In genomic region chr12:56723352-56723751, GRCh38 we compare ENCODE assay signal across 8 cellular contexts. TPM values are rescaled to one million over a fixed set of nuclear protein-coding genes. Genes with fewer than 3 reads are reported as not detected.
DNase-seq lines count a peak whose midpoint lies in the region; ATAC-seq, FAIRE-seq and TF ChIP-seq lines count a peak whose summit lies in the region.

No MANE protein-coding gene starts in this region.

- CTCF ChIA-PET in CD8-positive, alpha-beta memory T cell (lab: Charles Lee), result no interaction called here
- CTCF ChIA-PET in OCI-LY7 (lab: Charles Lee; ENCODE audit: unreplicated experiment), result no interaction called here
- CTCF ChIA-PET in endothelial cell of umbilical vein (lab: Charles Lee), result interaction anchor here (1.5 kb wide), 1 partner anchor 39 kb away, joined by 4 read pairs; no protein-coding TSS in a partner anchor

- no peaks in the 10 kb centered on the region for H3K9me2 ChIP-seq in OCI-LY7 (ENCODE audit: insufficient read depth, low read length)

- no peak for DNase-seq in CD8-positive, alpha-beta memory T cell
- DNase-seq in OCI-LY7 (ENCODE audit: low spot score) (no peak), endothelial cell of umbilical vein (ENCODE audit: low read depth, low spot score) (no peak), pancreas (no peak), NCI-H748 treated with DMSO at 0.1 percent for 48 hours (lab: John Stamatoyannopoulos, UW) (no peak), NCI-H446 (lab: John Stamatoyannopoulos, UW) (no peak)

- FAIRE-seq in endothelial cell of umbilical vein (lab: Jason Lieb, UNC), result no peak
- FAIRE-seq in pancreas (lab: Jason Lieb, UNC), result no peak

- intact Hi-C loops in OCI-LY7 (cut with micrococcal nuclease; ENCODE audit: unreplicated experiment), result no loop called here
- intact Hi-C loops in endothelial cell of umbilical vein (cut with micrococcal nuclease), result no loop called here
- intact Hi-C loops in pancreas (cut with DNase I), result loop anchor here in 2 of 3 donors (10.0 kb wide), 1 partner anchor 79 kb away; the partner anchor contains the start of gene ATP5F1B (in 2 of the 2)

- dilution Hi-C loops in endothelial cell of umbilical vein (cut with MboI; ENCODE audit: extremely low pct_ligation_motif_present, low sequenced_read_pairs), result no loop called here

- H3K79me2 ChIP-seq in OCI-LY7 (ENCODE audit: insufficient read depth, low read depth, low read length) (peaks cover 73% of the 10 kb centered on the region), endothelial cell of umbilical vein (ENCODE audit: control insufficient read depth, insufficient read depth, low read length) (peaks cover 67% of the 10 kb centered on the region)

- no TSS peak for BruUV-seq in OCI-LY7 (replicated peaks; lab: Mats Ljungman, UMichigan)
- BruUV-seq in endothelial cell of umbilical vein (replicated peaks; lab: Mats Ljungman, UMichigan), result no TSS peak

- no peaks in the 10 kb centered on the region for H3K9me3 Mint-ChIP-seq in CD8-positive, alpha-beta memory T cell

- peak overlapping the region; percentile 83 for H3K4me2 ChIP-seq in OCI-LY7 (ENCODE audit: low read length)
- H3K4me2 ChIP-seq in endothelial cell of umbilical vein (ENCODE audit: insufficient read depth, low read length), result peak overlapping the region; percentile 71

- H3K9me3 ChIP-seq in CD8-positive, alpha-beta memory T cell (ENCODE audit: low read length), result no peaks in the 10 kb centered on the region
- H3K9me3 ChIP-seq in OCI-LY7 (ENCODE audit: low read length), result no peaks in the 10 kb centered on the region
- no peaks in the 10 kb centered on the region for H3K9me3 ChIP-seq in endothelial cell of umbilical vein (replicated peaks; ENCODE audit: control insufficient read depth, insufficient read depth, low read length)
- H3K9me3 ChIP-seq in pancreas, result no peaks in the 10 kb centered on the region

- H3K9me1 ChIP-seq in endothelial cell of umbilical vein (replicated peaks; ENCODE audit: control insufficient read depth, extremely low read depth, insufficient read depth, low read length), result no peaks in the 10 kb centered on the region

- peak; percentile 44; the same call in 1 of the 2 replicates for TF ChIP-seq CTCF in OCI-LY7 (conservative IDR thresholded peaks at IDR 0.05; ENCODE audit: low read length)
- no peak for TF ChIP-seq CTCF in endothelial cell of umbilical vein (IDR thresholded peaks at IDR 0.05; ENCODE audit: extremely low read depth in 1 of 2, insufficient read depth in 1 of 2, low read depth in 1 of 2, low read length in 2 of 2)
- TF ChIP-seq CTCF in pancreas (IDR thresholded peaks at IDR 0.05), result no peak

- POLR2A ChIA-PET in CD8-positive, alpha-beta memory T cell (lab: Charles Lee), result interaction anchor here (0.5 to 1.7 kb wide), 3 partner anchors 11 to 41 kb away, joined by 4 to 11 read pairs (median 6); no protein-coding TSS in a partner anchor
- POLR2A ChIA-PET in OCI-LY7 (lab: Charles Lee) (interaction anchor here (0.5 to 1.4 kb wide), 3 partner anchors 34 to 366 kb away, joined by 3 to 7 read pairs (median 6); no protein-coding TSS in a partner anchor), endothelial cell of umbilical vein (lab: Charles Lee) (no interaction called here)

- H4K20me1 ChIP-seq in OCI-LY7 (ENCODE audit: insufficient read depth, low read length) (peaks cover 52% of the 10 kb centered on the region), endothelial cell of umbilical vein (replicated peaks; ENCODE audit: control insufficient read depth, extremely low read depth, insufficient read depth, low read length) (peaks cover 9% of the 10 kb centered on the region)

- WGBS in pancreas, 2 donors, result 24 to 27% methylated on average over 3 of the region's 3 CpGs

- peak overlapping the region; percentile 84 to 98 (median 94) for H3K27ac Mint-ChIP-seq in CD8-positive, alpha-beta memory T cell

- ATAC-seq in pancreas (no peak), GM18907 (IDR thresholded peaks at IDR 0.05; ENCODE audit: unreplicated experiment) (no peak), HG02884 (IDR thresholded peaks at IDR 0.05; ENCODE audit: unreplicated experiment) (no peak)

- H3K4me3 ChIP-seq in CD8-positive, alpha-beta memory T cell (ENCODE audit: low read length), result peak overlapping the region; percentile 96
- peak overlapping the region; percentile 93 for H3K4me3 ChIP-seq in OCI-LY7 (ENCODE audit: low read depth, low read length, poor library complexity, severe bottlenecking)
- peak overlapping the region; percentile 85 to 90 (median 86) for H3K4me3 ChIP-seq in endothelial cell of umbilical vein (replicated peaks in 1 of 3; ENCODE audit: insufficient read depth in 1 of 3, low read depth in 1 of 3, low read length in 3 of 3)
- peak overlapping the region in 3 of 4 donors; percentile 77 to 90 (median 87) for H3K4me3 ChIP-seq in pancreas

- H2AFZ ChIP-seq in OCI-LY7 (ENCODE audit: low read length), result no peak overlapping the region
- H2AFZ ChIP-seq in endothelial cell of umbilical vein (ENCODE audit: low read depth, low read length), result no peak overlapping the region

- peaks cover 72 to 74% (median 73%) of the 10 kb centered on the region in 3 donors for H3K4me1 Mint-ChIP-seq in CD8-positive, alpha-beta memory T cell

- H3K4me1 ChIP-seq in CD8-positive, alpha-beta memory T cell (ENCODE audit: insufficient read depth, low read length), result peaks cover 67% of the 10 kb centered on the region
- peaks cover 60% of the 10 kb centered on the region for H3K4me1 ChIP-seq in OCI-LY7 (ENCODE audit: insufficient read depth, low read length, poor library complexity, severe bottlenecking)
- peaks cover 33% of the 10 kb centered on the region for H3K4me1 ChIP-seq in endothelial cell of umbilical vein (ENCODE audit: control insufficient read depth, extremely low read depth, insufficient read depth, low read length)
- peaks cover 14 to 44% (median 31%) of the 10 kb centered on the region in 3 donors for H3K4me1 ChIP-seq in pancreas

- H3K27ac ChIP-seq in CD8-positive, alpha-beta memory T cell (ENCODE audit: low read depth, low read length), result peak overlapping the region; percentile 79
- H3K27ac ChIP-seq in OCI-LY7 (ENCODE audit: low read depth, low read length, poor library complexity, severe bottlenecking), result peak overlapping the region; percentile 91
- H3K27ac ChIP-seq in endothelial cell of umbilical vein (ENCODE audit: insufficient read depth, low read depth, low read length), result no peak overlapping the region
- H3K27ac ChIP-seq in pancreas, result peak overlapping the region in 2 of 4 donors; percentile 95

- no peak for TF ChIP-seq POLR2A in endothelial cell of umbilical vein (IDR thresholded peaks at IDR 0.05; ENCODE audit: low read depth, low read length)

- peaks cover 0 to 69% (median 9%) of the 10 kb centered on the region in 3 donors for H3K36me3 Mint-ChIP-seq in CD8-positive, alpha-beta memory T cell

- H3K9ac ChIP-seq in endothelial cell of umbilical vein (replicated peaks; ENCODE audit: extremely low read depth, insufficient read depth, low read length), result peak overlapping the region; percentile 90

- H3K27me3 ChIP-seq in CD8-positive, alpha-beta memory T cell (ENCODE audit: insufficient read depth, low read length, poor library complexity, severe bottlenecking), result no peaks in the 10 kb centered on the region
- H3K27me3 ChIP-seq in endothelial cell of umbilical vein (ENCODE audit: control insufficient read depth in 2 of 2, insufficient read depth in 2 of 2, low read length in 2 of 2), result no peaks in the 10 kb centered on the region
- no peaks in the 10 kb centered on the region for H3K27me3 ChIP-seq in pancreas

- H3K4me3 Mint-ChIP-seq in CD8-positive, alpha-beta memory T cell, result peak overlapping the region; percentile 89 to 99 (median 98)

- peaks cover 40% of the 10 kb centered on the region for H3K36me3 ChIP-seq in CD8-positive, alpha-beta memory T cell (ENCODE audit: insufficient read depth, low read length)
- H3K36me3 ChIP-seq in OCI-LY7 (ENCODE audit: insufficient read depth, low read length) (peaks cover 83% of the 10 kb centered on the region), endothelial cell of umbilical vein (ENCODE audit: control insufficient read depth in 2 of 2, extremely low read depth in 1 of 2, insufficient read depth in 2 of 2, low read length in 2 of 2) (peaks cover 9 to 12% of the 10 kb centered on the region in 2 experiments), pancreas (peaks cover 0 to 12% (median 5%) of the 10 kb centered on the region in 3 donors)

- H3K27me3 Mint-ChIP-seq in CD8-positive, alpha-beta memory T cell, result peaks cover 0 to 4% of the 10 kb centered on the region in 2 donors

RNA-seq across cellular contexts. Expression of gene NACA, which starts 1.7 kb away (rescaled TPM):
- total RNA-seq in CD8-positive, alpha-beta memory T cell, result 1,000 to 10,000 TPM in 1 of 2 experiments, 100 to 1,000 TPM in 1; 957 to 1,017 TPM
- 1,079 TPM for polyA plus RNA-seq in CD8-positive, alpha-beta memory T cell
- 1,560 and 1,723 TPM in 2 replicates for total RNA-seq in OCI-LY7 (2014; rRNA removed; shearing (Covaris generic))
- total RNA-seq in OCI-LY7 (2022) (879 and 892 TPM in 2 replicates), endothelial cell of umbilical vein (886 and 892 TPM in 2 replicates), pancreas (100 to 1,000 TPM; 305 to 633 (median 468) TPM)
- polyA plus RNA-seq in endothelial cell of umbilical vein (130 and 260 TPM in 2 replicates), pancreas (100 to 1,000 TPM; 846 to 892 TPM)
- polyA plus RNA-seq in endothelial cell of umbilical vein (2011; cell fraction: cytosol; rRNA removed), result 311 and 453 TPM in 2 replicates
- 103 and 153 TPM in 2 replicates for polyA plus RNA-seq in endothelial cell of umbilical vein (2011; cell fraction: nucleus; rRNA removed)
- 1,629 and 2,020 TPM in 2 replicates for polyA plus RNA-seq in endothelial cell of umbilical vein (2012)
- polyA minus RNA-seq in endothelial cell of umbilical vein, result 252 TPM in 2 replicates
- polyA minus RNA-seq in endothelial cell of umbilical vein (2011; cell fraction: cytosol; rRNA and poly(A)+ RNA removed), result 136 TPM
- polyA minus RNA-seq in endothelial cell of umbilical vein (2011; cell fraction: nucleus; rRNA and poly(A)+ RNA removed), result 36.7 and 40.2 TPM in 2 replicates

RNA-seq across cellular contexts. Expression of gene PRIM1, which starts 28.8 kb away (rescaled TPM):
- 10 to 100 TPM; 79.1 to 80.5 TPM for total RNA-seq in CD8-positive, alpha-beta memory T cell
- 39.6 TPM for polyA plus RNA-seq in CD8-positive, alpha-beta memory T cell
- 17.1 and 20.4 TPM in 2 replicates for total RNA-seq in OCI-LY7 (2014; rRNA removed; shearing (Covaris generic))
- total RNA-seq in OCI-LY7 (2022), result 49.5 and 53.5 TPM in 2 replicates
- total RNA-seq in endothelial cell of umbilical vein, result 12.1 and 13.4 TPM in 2 replicates
- polyA plus RNA-seq in endothelial cell of umbilical vein, result 8.0 and 10.9 TPM in 2 replicates
- 12.4 and 15.2 TPM in 2 replicates for polyA plus RNA-seq in endothelial cell of umbilical vein (2011; cell fraction: cytosol; rRNA removed)
- polyA plus RNA-seq in endothelial cell of umbilical vein (2011; cell fraction: nucleus; rRNA removed), result 15.6 and 17.6 TPM in 2 replicates
- 5.6 and 15.0 TPM in 2 replicates for polyA plus RNA-seq in endothelial cell of umbilical vein (2012)
- polyA minus RNA-seq in endothelial cell of umbilical vein, result 16.9 and 17.4 TPM in 2 replicates
- 30.0 TPM for polyA minus RNA-seq in endothelial cell of umbilical vein (2011; cell fraction: cytosol; rRNA and poly(A)+ RNA removed)
- 9.4 and 12.4 TPM in 2 replicates for polyA minus RNA-seq in endothelial cell of umbilical vein (2011; cell fraction: nucleus; rRNA and poly(A)+ RNA removed)
- total RNA-seq in pancreas, result 1 to 10 TPM; 2.8 to 6.5 (median 4.2) TPM
- 1 to 10 TPM; 2.4 to 4.4 TPM for polyA plus RNA-seq in pancreas

RNA-seq across cellular contexts. Expression of gene PTGES3, which starts 35.3 kb away (rescaled TPM):
- total RNA-seq in CD8-positive, alpha-beta memory T cell, result 100 to 1,000 TPM; 431 to 437 TPM
- 242 TPM for polyA plus RNA-seq in CD8-positive, alpha-beta memory T cell
- total RNA-seq in OCI-LY7 (2014; rRNA removed; shearing (Covaris generic)), result 77.3 and 91.2 TPM in 2 replicates
- total RNA-seq in OCI-LY7 (2022), result 231 and 269 TPM in 2 replicates
- 262 and 278 TPM in 2 replicates for total RNA-seq in endothelial cell of umbilical vein
- 33.4 and 48.5 TPM in 2 replicates for polyA plus RNA-seq in endothelial cell of umbilical vein
- 73.3 and 77.3 TPM in 2 replicates for polyA plus RNA-seq in endothelial cell of umbilical vein (2011; cell fraction: cytosol; rRNA removed)
- polyA plus RNA-seq in endothelial cell of umbilical vein (2011; cell fraction: nucleus; rRNA removed), result 37.5 and 49.3 TPM in 2 replicates
- 239 and 400 TPM in 2 replicates for polyA plus RNA-seq in endothelial cell of umbilical vein (2012)
- polyA minus RNA-seq in endothelial cell of umbilical vein, result 21.7 and 27.4 TPM in 2 replicates
- 119 TPM for polyA minus RNA-seq in endothelial cell of umbilical vein (2011; cell fraction: cytosol; rRNA and poly(A)+ RNA removed)
- 26.1 and 27.9 TPM in 2 replicates for polyA minus RNA-seq in endothelial cell of umbilical vein (2011; cell fraction: nucleus; rRNA and poly(A)+ RNA removed)
- 10 to 100 TPM; 48.8 to 98.1 (median 69.3) TPM for total RNA-seq in pancreas
- 10 to 100 TPM; 33.4 to 86.4 TPM for polyA plus RNA-seq in pancreas

RNA-seq across cellular contexts. Expression of gene HSD17B6, which starts 39.8 kb away (rescaled TPM):
- 1 to 10 TPM; 1.5 to 1.9 TPM for total RNA-seq in CD8-positive, alpha-beta memory T cell
- polyA plus RNA-seq in CD8-positive, alpha-beta memory T cell, result 0.56 TPM
- 1.2 and 1.4 TPM in 2 replicates for total RNA-seq in OCI-LY7 (2014; rRNA removed; shearing (Covaris generic))
- total RNA-seq in OCI-LY7 (2022) (6.0 and 6.6 TPM in 2 replicates), endothelial cell of umbilical vein (not detected in 2 replicates), pancreas (under 1 TPM in 3 of 6 donors, not detected in 3; 0.12 to 0.66 (median 0.31) TPM)
- polyA plus RNA-seq in endothelial cell of umbilical vein (0.25 TPM in 1 of 2 replicates, not detected in the other), pancreas (1 to 10 TPM in 1 of 2 donors, under 1 TPM in 1; 0.15 to 1.3 TPM)
- polyA plus RNA-seq in endothelial cell of umbilical vein (2011; cell fraction: cytosol; rRNA removed), result 0.19 and 0.23 TPM in 2 replicates
- 0.08 and 0.13 TPM in 2 replicates for polyA plus RNA-seq in endothelial cell of umbilical vein (2011; cell fraction: nucleus; rRNA removed)
- not detected in 2 replicates for polyA plus RNA-seq in endothelial cell of umbilical vein (2012)
- 0.36 and 0.85 TPM in 2 replicates for polyA minus RNA-seq in endothelial cell of umbilical vein
- not detected for polyA minus RNA-seq in endothelial cell of umbilical vein (2011; cell fraction: cytosol; rRNA and poly(A)+ RNA removed)
- polyA minus RNA-seq in endothelial cell of umbilical vein (2011; cell fraction: nucleus; rRNA and poly(A)+ RNA removed), result not detected in 2 replicates

Comparison
In these comparisons a context has a peak if more than half of its experiments do, and no peak if none do; other contexts are left out.
1. intact Hi-C loops: an anchor here in pancreas (10.0 kb wide); none called in OCI-LY7 and endothelial cell of umbilical vein.